In genomic region chr6:117381749-117382148, GRCh38 we compare ENCODE assay signal across 17 cellular contexts. TPM values are rescaled to one million over a fixed set of nuclear protein-coding genes. Genes with fewer than 3 reads are reported as not detected.
DNase-seq lines count a peak whose midpoint lies in the region; ATAC-seq, FAIRE-seq and TF ChIP-seq lines count a peak whose summit lies in the region.
"Had no signal": no experiment of that assay in that cellular context is flagged by ENCODE, and none has a peak within 500 bp of the region (broad histone marks: within the 10 kb centered on the region; RNA-seq: fewer than 3 reads in every experiment).

No MANE protein-coding gene starts in this region.

- TF ChIP-seq CTCF in OCI-LY3 (IDR thresholded peaks at IDR 0.05; ENCODE audit: low read depth, low read length) = no peak

- no peaks in the 10 kb centered on the region for H3K27me3 ChIP-seq in OCI-LY3 (ENCODE audit: low read depth, low read length)
- H3K27me3 ChIP-seq: BLaER1 treated with 17β-estradiol and CSF1 and Interleukin-3, amounts not matched to agents 10 nM and 100 nM had no signal

- H3K4me3 ChIP-seq in OCI-LY3 (ENCODE audit: low read length) = no peak overlapping the region
- H3K4me3 ChIP-seq: BLaER1 treated with 17β-estradiol and CSF1 and Interleukin-3, amounts not matched to agents 10 nM and 100 nM had no signal

- FAIRE-seq in GM12891 (lab: Jason Lieb, UNC) = no peak
- FAIRE-seq: GM12892 had no signal

- no peaks in the 10 kb centered on the region for H3K9me3 ChIP-seq in OCI-LY3 (ENCODE audit: insufficient read depth, low read length)

- H4K20me1 ChIP-seq in OCI-LY3 (ENCODE audit: insufficient read depth, low read length) = no peaks in the 10 kb centered on the region
- H4K20me1 ChIP-seq: BLaER1 treated with 17β-estradiol and CSF1 and Interleukin-3, amounts not matched to agents 10 nM and 100 nM had no signal

- H3K4me1 ChIP-seq in OCI-LY3 (ENCODE audit: low read length) = peaks cover 19% of the 10 kb centered on the region
- H3K4me1 ChIP-seq: BLaER1 treated with 17β-estradiol and CSF1 and Interleukin-3, amounts not matched to agents 10 nM and 100 nM had no signal

- ATAC-seq in GM21723 (IDR thresholded peaks at IDR 0.05; ENCODE audit: unreplicated experiment) (peak; percentile 63), HG02885 (IDR thresholded peaks at IDR 0.05; ENCODE audit: poor library complexity, unreplicated experiment) (peak; percentile 52), HG02678 (IDR thresholded peaks at IDR 0.05; ENCODE audit: unreplicated experiment) (no peak)

- DNase-seq in GM12891 (ENCODE audit: insufficient read length, low spot score) (no peak), NCI-H1417 treated with DMSO at 0.1 percent for 48 hours (lab: John Stamatoyannopoulos, UW) (no peak), NCI-H2227 (lab: John Stamatoyannopoulos, UW; ENCODE audit: unreplicated experiment) (no peak)
- DNase-seq in activated CD4-positive, alpha-beta T cell treated with anti-CD3 and anti-CD28 coated beads, Interleukin-2, amount 50 U/mL, for 4 hours = no peak
- DNase-seq: DMS153, H9, NCI-H1092, NCI-H2029, NCI-H2171 treated with DMSO at 0.1 percent for 48 hours, NCI-H510A treated with DMSO at 0.1 percent for 48 hours, SIG-M5 had no signal

- H3K79me2 ChIP-seq in OCI-LY3 (ENCODE audit: low read length) = no peaks in the 10 kb centered on the region

- H3K9ac ChIP-seq in OCI-LY3 (ENCODE audit: low read length) = no peak overlapping the region
- H3K9ac ChIP-seq: BLaER1 treated with 17β-estradiol and CSF1 and Interleukin-3, amounts not matched to agents 10 nM and 100 nM had no signal

- H3K27ac ChIP-seq in OCI-LY3 (ENCODE audit: low read length) = no peak overlapping the region
- H3K27ac ChIP-seq: BLaER1 treated with 17β-estradiol and CSF1 and Interleukin-3, amounts not matched to agents 10 nM and 100 nM had no signal

- TF ChIP-seq POLR2A in GM12891 (IDR thresholded peaks at IDR 0.05; ENCODE audit: low read depth, low read length) = no peak

- H3K36me3 ChIP-seq in OCI-LY3 (replicated peaks; ENCODE audit: low read depth, low read length) = no peaks in the 10 kb centered on the region
- H3K36me3 ChIP-seq: BLaER1 treated with 17β-estradiol and CSF1 and Interleukin-3, amounts not matched to agents 10 nM and 100 nM had no signal

- H3K4me2 ChIP-seq in OCI-LY3 (ENCODE audit: low read length) = peak overlapping the region; percentile 43
- H3K4me2 ChIP-seq: BLaER1 treated with 17β-estradiol and CSF1 and Interleukin-3, amounts not matched to agents 10 nM and 100 nM had no signal

- no peak overlapping the region for H2AFZ ChIP-seq in OCI-LY3 (ENCODE audit: low read depth, low read length)

TF ChIP-seq in GM12891, 5 proteins besides CTCF, POLR2A, EP300 and RAD21:
- no peak for TF ChIP-seq PAX5 (IDR thresholded peaks at IDR 0.05; ENCODE audit: insufficient read depth, low read length, severe bottlenecking)
- TF ChIP-seq SPI1 (IDR thresholded peaks at IDR 0.05; ENCODE audit: low read depth, low read length) = 0 out of 2 replicates have a peak, but pooled peaks have one; percentile 6

RNA-seq across cellular contexts. Expression of gene ROS1, which starts 44.0 kb away (rescaled TPM):
- not detected for polyA plus RNA-seq in GM12891 (2012; ENCODE audit: low read depth, missing spikeins)
